8 cellular contexts compared by ENCODE assay signal in genomic region chr12:118060301-118061010, GRCh38. TPM values are rescaled to one million over a fixed set of nuclear protein-coding genes. Genes with fewer than 3 reads are reported as not detected.
A peak's percentile ranks its signal among the peaks of the same experiment; 100 is the strongest.
DNase-seq lines count a peak whose midpoint lies in the region; ATAC-seq and TF ChIP-seq lines count a peak whose summit lies in the region.

No MANE protein-coding gene starts in this region.

- peaks cover 27% of the 10 kb centered on the region for H3K4me1 Mint-ChIP-seq in activated T-helper 17 cell treated with anti-CD3 and anti-CD28 coated beads, Interleukin-2, amount 50 U/mL, for 72 hours
- peaks cover 43% of the 10 kb centered on the region for H3K4me1 Mint-ChIP-seq in nephron progenitor cell

- H3K9me3 ChIP-seq in MG63 (no peaks in the 10 kb centered on the region), vagina (no peaks in the 10 kb centered on the region)

- TF ChIP-seq POLR2A in vagina (IDR thresholded peaks at IDR 0.05) = no peak

- peak overlapping the region; percentile 91 for H3K4me3 Mint-ChIP-seq in activated T-helper 17 cell treated with anti-CD3 and anti-CD28 coated beads, Interleukin-2, amount 50 U/mL, for 72 hours
- H3K4me3 Mint-ChIP-seq in nephron progenitor cell = peak overlapping the region; percentile 89

- no peak for TF ChIP-seq CTCF in fibroblast of the aortic adventitia (IDR thresholded peaks at IDR 0.05; ENCODE audit: insufficient read depth, low read length)
- TF ChIP-seq CTCF in nephron progenitor cell (IDR thresholded peaks at IDR 0.05) = no peak
- TF ChIP-seq CTCF in vagina (IDR thresholded peaks at IDR 0.05) = no peak
- no peak for TF ChIP-seq CTCF in GM10266 (IDR thresholded peaks at IDR 0.05; ENCODE audit: control insufficient read depth, insufficient read depth, low read depth, missing control alignments)

- intact Hi-C loops in vagina (cut with DNase I) = loop anchor here (5.0 kb wide), 2 partner anchors 43 to 312 kb away; partner anchors contain the start of genes RFC5 and TAOK3

- H3K36me3 ChIP-seq in MG63 (peaks cover 9% of the 10 kb centered on the region), vagina (no peaks in the 10 kb centered on the region)

- H3K27me3 Mint-ChIP-seq in activated T-helper 17 cell treated with anti-CD3 and anti-CD28 coated beads, Interleukin-2, amount 50 U/mL, for 72 hours = no peaks in the 10 kb centered on the region
- H3K27me3 Mint-ChIP-seq in nephron progenitor cell (ENCODE audit: low read depth, poor library complexity) = no peaks in the 10 kb centered on the region

- ATAC-seq in GM19455 (IDR thresholded peaks at IDR 0.05; ENCODE audit: unreplicated experiment) = peak; percentile 47
- peak; percentile 58 for ATAC-seq in activated T-helper 17 cell treated with anti-CD3 and anti-CD28 coated beads, Interleukin-2, amount 50 U/mL, for 72 hours (replicated peaks)

- H3K4me1 ChIP-seq in vagina = peaks cover 46% of the 10 kb centered on the region

- no peaks in the 10 kb centered on the region for H3K9me3 Mint-ChIP-seq in activated T-helper 17 cell treated with anti-CD3 and anti-CD28 coated beads, Interleukin-2, amount 50 U/mL, for 72 hours
- no peaks in the 10 kb centered on the region for H3K9me3 Mint-ChIP-seq in nephron progenitor cell

- H3K27ac ChIP-seq in vagina = peak overlapping the region; percentile 99

- peaks cover 44% of the 10 kb centered on the region for H3K36me3 Mint-ChIP-seq in activated T-helper 17 cell treated with anti-CD3 and anti-CD28 coated beads, Interleukin-2, amount 50 U/mL, for 72 hours (ENCODE audit: low read depth)
- H3K36me3 Mint-ChIP-seq in nephron progenitor cell (ENCODE audit: low read depth) = peaks cover 7% of the 10 kb centered on the region

- DNase-seq in AG08396 (ENCODE audit: low spot score) (peak; percentile 25), MG63 (no peak), fibroblast of the aortic adventitia (ENCODE audit: low read depth) (no peak), nephron progenitor cell (peak; percentile 61), vagina (ENCODE audit: extremely low spot score in 2 of 2) (no peak), GM10266 (ENCODE audit: extremely low spot score) (no peak)

- H3K27me3 ChIP-seq in MG63 (no peaks in the 10 kb centered on the region), vagina (no peaks in the 10 kb centered on the region)

- H3K4me3 ChIP-seq in MG63 = peak overlapping the region; percentile 82
- H3K4me3 ChIP-seq in fibroblast of the aortic adventitia (ENCODE audit: low read depth, low read length) = peak overlapping the region; percentile 72
- H3K4me3 ChIP-seq in vagina = peak overlapping the region; percentile 79 to 93

- peak overlapping the region; percentile 91 for H3K27ac Mint-ChIP-seq in activated T-helper 17 cell treated with anti-CD3 and anti-CD28 coated beads, Interleukin-2, amount 50 U/mL, for 72 hours
- peak overlapping the region; percentile 64 for H3K27ac Mint-ChIP-seq in nephron progenitor cell

RNA-seq across cellular contexts. Expression of gene WSB2, which starts 0.5 kb away (rescaled TPM):
- 131 and 158 TPM in 2 replicates for total RNA-seq in MG63 (2014; rRNA removed; shearing (Covaris generic); ENCODE audit: low replicate concordance)
- total RNA-seq in activated T-helper 17 cell treated with anti-CD3 and anti-CD28 coated beads, Interleukin-2, amount 50 U/mL, for 72 hours = 10 to 100 TPM; 59.5 to 76.7 TPM
- total RNA-seq in fibroblast of the aortic adventitia (ENCODE audit: low replicate concordance) = 32.9 and 117 TPM in 2 replicates
- 44.0 TPM for total RNA-seq in vagina

RNA-seq across cellular contexts. Expression of gene VSIG10, which starts 43.4 kb away (rescaled TPM):
- 23.9 and 29.4 TPM in 2 replicates for total RNA-seq in MG63 (2014; rRNA removed; shearing (Covaris generic); ENCODE audit: low replicate concordance)
- 1 to 10 TPM; 5.9 to 9.6 TPM for total RNA-seq in activated T-helper 17 cell treated with anti-CD3 and anti-CD28 coated beads, Interleukin-2, amount 50 U/mL, for 72 hours
- total RNA-seq in fibroblast of the aortic adventitia (ENCODE audit: low replicate concordance) (11.1 and 24.5 TPM in 2 replicates), vagina (31.2 TPM)

RNA-seq across cellular contexts. Expression of gene RFC5, which starts 44.0 kb away (rescaled TPM):
- 28.9 and 46.2 TPM in 2 replicates for total RNA-seq in MG63 (2014; rRNA removed; shearing (Covaris generic); ENCODE audit: low replicate concordance)
- 10 to 100 TPM; 53.7 to 64.4 TPM for total RNA-seq in activated T-helper 17 cell treated with anti-CD3 and anti-CD28 coated beads, Interleukin-2, amount 50 U/mL, for 72 hours
- 3.7 and 26.2 TPM in 2 replicates for total RNA-seq in fibroblast of the aortic adventitia (ENCODE audit: low replicate concordance)
- total RNA-seq in vagina = 11.5 TPM

Comparison
In these comparisons a context has a peak if more than half of its experiments do, and no peak if none do; other contexts are left out.
1. DNase-seq: peak in AG08396 (single experiment) and nephron progenitor cell (single experiment); none in MG63 (single experiment), fibroblast of the aortic adventitia (single experiment), vagina (0 of 2) and GM10266 (single experiment).
2. Peak in every context shown above with its lines, with median percentiles within 50 percentile points of each other: H3K4me3 ChIP-seq.